In the genomic region with DNA sequence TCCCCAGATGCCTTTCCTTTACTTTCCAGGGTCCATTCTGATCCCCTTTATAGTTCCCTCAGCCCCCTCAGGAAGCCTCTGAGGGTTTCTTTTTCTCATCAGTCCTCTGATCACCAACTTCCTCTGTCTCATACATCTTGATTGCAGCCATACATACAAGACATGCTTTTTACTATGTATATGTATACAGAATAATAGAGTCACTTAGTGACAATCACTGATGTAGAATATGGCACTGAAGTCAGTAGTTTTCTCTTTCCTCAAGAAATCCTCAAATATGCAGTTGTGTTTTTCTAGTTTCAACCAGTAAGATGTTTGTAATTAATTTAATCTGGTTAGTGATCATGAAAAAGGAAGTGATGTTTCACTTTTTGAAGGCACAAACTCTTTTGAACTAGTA, we compare ENCODE assay signal across 11 cellular contexts.
DNase-seq lines count a peak whose midpoint lies in the region; ATAC-seq and TF ChIP-seq lines count a peak whose summit lies in the region.
"Had no signal": no experiment of that assay in that cellular context is flagged by ENCODE, and none has a peak within 500 bp of the region (broad histone marks: within the 10 kb centered on the region; RNA-seq: fewer than 3 reads in every experiment).

No MANE protein-coding gene starts in this region.

- H3K9me3 Mint-ChIP-seq in activated T-cell treated with anti-CD3 and anti-CD28 coated beads, Interleukin-2, amount 50 U/mL, for 24 hours, result no peaks in the 10 kb centered on the region

- DNase-seq in activated T-cell treated with anti-CD3 and anti-CD28 coated beads, Interleukin-2, amount 50 U/mL, for 24 hours, result no peak
- DNase-seq in activated T-cell treated with anti-CD3 and anti-CD28 coated beads, Interleukin-2, amount 50 U/mL, for 1 hour, result no peak
- peak; percentile 21 for DNase-seq in osteoblast (ENCODE audit: insufficient read length, low spot score, missing footprints)
- no peak for DNase-seq in NCI-H2081 treated with DMSO at 0.1 percent for 48 hours (lab: John Stamatoyannopoulos, UW)
- no peak for DNase-seq in foreskin keratinocyte
- DNase-seq: NCI-H526 had no signal

- H3K4me3 ChIP-seq in SU-DHL-6 (ENCODE audit: insufficient read depth, low read length, poor library complexity, severe bottlenecking) (no peak overlapping the region), osteoblast (ENCODE audit: insufficient read depth, low read length) (no peak overlapping the region)
- H3K4me3 ChIP-seq: pancreas, thoracic aorta had no signal

- H3K79me2 ChIP-seq in SU-DHL-6 (ENCODE audit: insufficient read depth, low read length) (no peaks in the 10 kb centered on the region), osteoblast (ENCODE audit: insufficient read depth, low read length) (no peaks in the 10 kb centered on the region)

- H3K27me3 Mint-ChIP-seq in activated T-cell treated with anti-CD3 and anti-CD28 coated beads, Interleukin-2, amount 50 U/mL, for 24 hours, result no peaks in the 10 kb centered on the region

- H3F3A ChIP-seq in SU-DHL-6 (ENCODE audit: insufficient read depth), result no peaks in the 10 kb centered on the region

- no peaks in the 10 kb centered on the region for H3K36me3 Mint-ChIP-seq in activated T-cell treated with anti-CD3 and anti-CD28 coated beads, Interleukin-2, amount 50 U/mL, for 24 hours (ENCODE audit: low read depth)

- peaks cover 34% of the 10 kb centered on the region for H3K4me1 Mint-ChIP-seq in activated T-cell treated with anti-CD3 and anti-CD28 coated beads, Interleukin-2, amount 50 U/mL, for 24 hours (ENCODE audit: low read depth)

- no peaks in the 10 kb centered on the region for H3K27me3 ChIP-seq in SU-DHL-6 (ENCODE audit: low read length)
- H3K27me3 ChIP-seq in osteoblast (ENCODE audit: insufficient read depth, low read length), result no peaks in the 10 kb centered on the region
- peaks cover 8% of the 10 kb centered on the region for H3K27me3 ChIP-seq in foreskin keratinocyte
- H3K27me3 ChIP-seq: pancreas had no signal

- H3K27ac ChIP-seq in SU-DHL-6 (ENCODE audit: low read depth, low read length) (no peak overlapping the region), osteoblast (ENCODE audit: low read depth, low read length) (no peak overlapping the region), foreskin keratinocyte (no peak overlapping the region)
- H3K27ac ChIP-seq: pancreas, thoracic aorta had no signal

- H3K9me2 ChIP-seq in SU-DHL-6 (replicated peaks; ENCODE audit: insufficient read depth, low read length), result no peaks in the 10 kb centered on the region

- H4K20me1 ChIP-seq in SU-DHL-6 (ENCODE audit: low read depth, low read length), result no peaks in the 10 kb centered on the region
- H4K20me1 ChIP-seq in osteoblast (ENCODE audit: insufficient read depth, low read length), result no peaks in the 10 kb centered on the region

- no peaks in the 10 kb centered on the region for H3K36me3 ChIP-seq in SU-DHL-6 (ENCODE audit: low read length)
- no peaks in the 10 kb centered on the region for H3K36me3 ChIP-seq in osteoblast (ENCODE audit: insufficient read depth, low read length)
- H3K36me3 ChIP-seq: pancreas, thoracic aorta had no signal

- H3K9me3 ChIP-seq in SU-DHL-6 (ENCODE audit: insufficient read depth, low read length) (no peaks in the 10 kb centered on the region), osteoblast (ENCODE audit: low read depth, low read length) (no peaks in the 10 kb centered on the region)
- H3K9me3 ChIP-seq: pancreas, thoracic aorta had no signal

- H3K4me1 ChIP-seq in osteoblast (ENCODE audit: insufficient read depth, low read length), result no peaks in the 10 kb centered on the region
- H3K4me1 ChIP-seq in foreskin keratinocyte, result peaks cover 5% of the 10 kb centered on the region
- H3K4me1 ChIP-seq: pancreas had no signal

- H3K27ac Mint-ChIP-seq in activated T-cell treated with anti-CD3 and anti-CD28 coated beads, Interleukin-2, amount 50 U/mL, for 24 hours, result peak overlapping the region; percentile 86

- peak overlapping the region; percentile 6 for H3K4me2 ChIP-seq in SU-DHL-6 (ENCODE audit: low read depth, low read length, poor library complexity, severe bottlenecking)
- H3K4me2 ChIP-seq in osteoblast (ENCODE audit: insufficient read depth, low read length), result no peak overlapping the region

- H2AFZ ChIP-seq in SU-DHL-6 (ENCODE audit: low read depth, low read length, severe bottlenecking) (no peak overlapping the region), osteoblast (ENCODE audit: low read length) (no peak overlapping the region)

- ATAC-seq in HG02763 (IDR thresholded peaks at IDR 0.05; ENCODE audit: unreplicated experiment), result peak; percentile 13
- no peak for ATAC-seq in HG03520 (IDR thresholded peaks at IDR 0.05; ENCODE audit: unreplicated experiment)
- no peak for ATAC-seq in foreskin keratinocyte

- H3K9ac ChIP-seq in SU-DHL-6 (ENCODE audit: low read length), result no peak overlapping the region

- TF ChIP-seq CTCF in SU-DHL-6 (IDR thresholded peaks at IDR 0.05; ENCODE audit: insufficient read depth, low read length, poor library complexity, severe bottlenecking), result no peak
- no peak for TF ChIP-seq CTCF in osteoblast (IDR thresholded peaks at IDR 0.05; ENCODE audit: extremely low read depth, low read depth, low read length)
- TF ChIP-seq CTCF in foreskin keratinocyte (conservative IDR thresholded peaks at IDR 0.05), result no peak

- peak overlapping the region; percentile 20 for H3K4me3 Mint-ChIP-seq in activated T-cell treated with anti-CD3 and anti-CD28 coated beads, Interleukin-2, amount 50 U/mL, for 24 hours
